8 cellular contexts compared by ENCODE assay signal in genomic region chr16:14289692-14290340, GRCh38.
DNase-seq lines count a peak whose midpoint lies in the region; ATAC-seq and TF ChIP-seq lines count a peak whose summit lies in the region.

No MANE protein-coding gene starts in this region.

- H3K36me3 Mint-ChIP-seq in activated T-cell treated with anti-CD3 and anti-CD28 coated beads, Interleukin-2, amount 50 U/mL, for 72 hours (ENCODE audit: insufficient read depth in 2 of 2), result peaks cover 9% of the 10 kb centered on the region in 2 donors
- H3K36me3 Mint-ChIP-seq in activated T-cell treated with anti-CD3 and anti-CD28 coated beads, Interleukin-2, amount 50 U/mL, for 4 hours (ENCODE audit: insufficient read depth), result peaks cover 2% of the 10 kb centered on the region
- H3K36me3 Mint-ChIP-seq in activated CD8-positive, alpha-beta T cell treated with anti-CD3 and anti-CD28 coated beads, Interleukin-2, amount 10 ng/mL, durations not matched to agents 7 days and 5 days (ENCODE audit: low read depth), result peaks cover 3% of the 10 kb centered on the region
- H3K36me3 Mint-ChIP-seq in naive B cell, result peaks cover 0 to 16% of the 10 kb centered on the region in 2 donors

- no peak for TF ChIP-seq POLR2A in prostate gland (IDR thresholded peaks at IDR 0.05)

- H3K4me3 ChIP-seq in prostate gland, result no peak overlapping the region

- H3K27ac ChIP-seq in prostate gland, result no peak overlapping the region

- POLR2A ChIA-PET in activated CD8-positive, alpha-beta T cell treated with anti-CD3 and anti-CD28 coated beads, Interleukin-2, amount 10 ng/mL, durations not matched to agents 7 days and 5 days (lab: Charles Lee), result interaction anchor here (0.6 kb wide), 1 partner anchor 37 kb away, joined by 5 read pairs; no protein-coding TSS in a partner anchor

- H3K4me1 ChIP-seq in prostate gland (replicated peaks), result no peaks in the 10 kb centered on the region

- WGBS in prostate gland, result 43% methylated on average over 9 of the region's 9 CpGs

- H3K9me3 ChIP-seq in prostate gland, result no peaks in the 10 kb centered on the region

- no peaks in the 10 kb centered on the region for H3K27me3 Mint-ChIP-seq in activated T-cell treated with anti-CD3 and anti-CD28 coated beads, Interleukin-2, amount 50 U/mL, for 72 hours (ENCODE audit: low read depth)
- no peaks in the 10 kb centered on the region for H3K27me3 Mint-ChIP-seq in activated T-cell treated with anti-CD3 and anti-CD28 coated beads, Interleukin-2, amount 50 U/mL, for 4 hours (ENCODE audit: low read depth)
- no peaks in the 10 kb centered on the region for H3K27me3 Mint-ChIP-seq in activated CD8-positive, alpha-beta T cell treated with anti-CD3 and anti-CD28 coated beads, Interleukin-2, amount 10 ng/mL, durations not matched to agents 7 days and 5 days (ENCODE audit: low read depth)
- H3K27me3 Mint-ChIP-seq in naive B cell, result no peaks in the 10 kb centered on the region

- no peaks in the 10 kb centered on the region for H3K36me3 ChIP-seq in prostate gland

- intact Hi-C loops in prostate gland (cut with DNase I), result loop anchor here (5.0 kb wide), 2 partner anchors 237 to 368 kb away; partner anchors contain the start of gene ERCC4

- no peak for ATAC-seq in activated T-cell treated with anti-CD3 and anti-CD28 coated beads, Interleukin-2, amount 50 U/mL, for 72 hours (replicated peaks in 1 of 2)
- no peak for ATAC-seq in activated T-cell treated with anti-CD3 and anti-CD28 coated beads, Interleukin-2, amount 50 U/mL, for 4 hours
- no peak for ATAC-seq in activated CD8-positive, alpha-beta T cell treated with anti-CD3 and anti-CD28 coated beads, Interleukin-2, amount 10 ng/mL, durations not matched to agents 7 days and 5 days
- ATAC-seq in naive B cell (ENCODE audit: low read depth in 2 of 2), result no peak
- ATAC-seq in HG03139 (IDR thresholded peaks at IDR 0.05; ENCODE audit: unreplicated experiment), result no peak

- no peaks in the 10 kb centered on the region for H3K27me3 ChIP-seq in prostate gland (replicated peaks; ENCODE audit: insufficient read depth)

- peaks cover 7 to 12% of the 10 kb centered on the region in 2 donors for H3K9me3 Mint-ChIP-seq in activated T-cell treated with anti-CD3 and anti-CD28 coated beads, Interleukin-2, amount 50 U/mL, for 72 hours
- peaks cover 15% of the 10 kb centered on the region for H3K9me3 Mint-ChIP-seq in activated T-cell treated with anti-CD3 and anti-CD28 coated beads, Interleukin-2, amount 50 U/mL, for 4 hours
- peaks cover 11% of the 10 kb centered on the region for H3K9me3 Mint-ChIP-seq in activated CD8-positive, alpha-beta T cell treated with anti-CD3 and anti-CD28 coated beads, Interleukin-2, amount 10 ng/mL, durations not matched to agents 7 days and 5 days (ENCODE audit: insufficient read depth)
- H3K9me3 Mint-ChIP-seq in naive B cell, result peaks cover 5 to 31% (median 18%) of the 10 kb centered on the region in 7 donors

- no peak overlapping the region for H3K27ac Mint-ChIP-seq in activated T-cell treated with anti-CD3 and anti-CD28 coated beads, Interleukin-2, amount 50 U/mL, for 72 hours
- H3K27ac Mint-ChIP-seq in activated CD8-positive, alpha-beta T cell treated with anti-CD3 and anti-CD28 coated beads, Interleukin-2, amount 10 ng/mL, durations not matched to agents 7 days and 5 days, result no peak overlapping the region
- H3K27ac Mint-ChIP-seq in naive B cell, result no peak overlapping the region

- CTCF ChIA-PET in activated CD8-positive, alpha-beta T cell treated with anti-CD3 and anti-CD28 coated beads, Interleukin-2, amount 10 ng/mL, durations not matched to agents 7 days and 5 days (lab: Charles Lee), result interaction anchor here (0.6 to 1.6 kb wide), 4 partner anchors 102 to 417 kb away, joined by 3 to 6 read pairs (median 3); partner anchors contain the start of gene ERCC4

- no peak overlapping the region for H3K4me3 Mint-ChIP-seq in activated T-cell treated with anti-CD3 and anti-CD28 coated beads, Interleukin-2, amount 50 U/mL, for 72 hours
- no peak overlapping the region for H3K4me3 Mint-ChIP-seq in activated T-cell treated with anti-CD3 and anti-CD28 coated beads, Interleukin-2, amount 50 U/mL, for 4 hours
- H3K4me3 Mint-ChIP-seq in activated CD8-positive, alpha-beta T cell treated with anti-CD3 and anti-CD28 coated beads, Interleukin-2, amount 10 ng/mL, durations not matched to agents 7 days and 5 days, result no peak overlapping the region
- peak overlapping the region in 3 of 8 donors; percentile 10 to 69 (median 17) for H3K4me3 Mint-ChIP-seq in naive B cell

- peak in 1 of 4 experiments; percentile 25 for TF ChIP-seq CTCF in prostate gland (IDR thresholded peaks at IDR 0.05)

- DNase-seq in activated T-cell treated with anti-CD3 and anti-CD28 coated beads, Interleukin-2, amount 50 U/mL, for 72 hours, result peak; percentile 38 to 55
- DNase-seq in activated T-cell treated with anti-CD3 and anti-CD28 coated beads, Interleukin-2, amount 50 U/mL, for 4 hours, result no peak
- peak; percentile 21 for DNase-seq in MV-4-11 (lab: John Stamatoyannopoulos, UW)
- DNase-seq in activated CD8-positive, alpha-beta T cell treated with anti-CD3 and anti-CD28 coated beads, Interleukin-2, amount 10 ng/mL, durations not matched to agents 7 days and 5 days, result peak; percentile 53
- DNase-seq in naive B cell, result peak; percentile 18
- no peak for DNase-seq in amniotic stem cell (lab: John Stamatoyannopoulos, UW)
- no peak for DNase-seq in prostate gland (ENCODE audit: low spot score)

- peaks cover 13% of the 10 kb centered on the region for H3K4me1 Mint-ChIP-seq in activated T-cell treated with anti-CD3 and anti-CD28 coated beads, Interleukin-2, amount 50 U/mL, for 72 hours (ENCODE audit: low read depth)
- H3K4me1 Mint-ChIP-seq in activated T-cell treated with anti-CD3 and anti-CD28 coated beads, Interleukin-2, amount 50 U/mL, for 4 hours (ENCODE audit: low read depth), result peaks cover 7% of the 10 kb centered on the region
- peaks cover 14% of the 10 kb centered on the region for H3K4me1 Mint-ChIP-seq in activated CD8-positive, alpha-beta T cell treated with anti-CD3 and anti-CD28 coated beads, Interleukin-2, amount 10 ng/mL, durations not matched to agents 7 days and 5 days (ENCODE audit: low read depth)
- peaks cover 16 to 31% (median 27%) of the 10 kb centered on the region in 3 donors for H3K4me1 Mint-ChIP-seq in naive B cell

Comparison
In these comparisons a context has a peak if more than half of its experiments do, and no peak if none do; other contexts are left out.
1. DNase-seq: peak in activated T-cell treated with anti-CD3 and anti-CD28 coated beads, Interleukin-2, amount 50 U/mL, for 72 hours (2 of 2), MV-4-11 (single experiment), activated CD8-positive, alpha-beta T cell treated with anti-CD3 and anti-CD28 coated beads, Interleukin-2, amount 10 ng/mL, durations not matched to agents 7 days and 5 days (single experiment) and naive B cell (single experiment); none in activated T-cell treated with anti-CD3 and anti-CD28 coated beads, Interleukin-2, amount 50 U/mL, for 4 hours (single experiment), amniotic stem cell (single experiment) and prostate gland (single experiment).